10 cellular contexts compared by ENCODE assay signal in genomic region chr10:101938316-101939272, GRCh38.
DNase-seq lines count a peak whose midpoint lies in the region; ATAC-seq, FAIRE-seq and TF ChIP-seq lines count a peak whose summit lies in the region.
"Had no signal": no experiment of that assay in that cellular context is flagged by ENCODE, and none has a peak within 500 bp of the region (broad histone marks: within the 10 kb centered on the region; RNA-seq: fewer than 3 reads in every experiment).

No MANE protein-coding gene starts in this region.

- dilution Hi-C loops in keratinocyte (cut with MboI; ENCODE audit: extremely low pct_ligation_motif_present, low sequenced_read_pairs), result no loop called here

- peak; percentile 43 for DNase-seq in HPDE6-E6E7 (ENCODE audit: extremely low spot score)
- no peak for DNase-seq in ascending aorta (ENCODE audit: low spot score in 2 of 2)
- DNase-seq in keratinocyte (ENCODE audit: low read depth, low spot score), result peak; percentile 1
- DNase-seq in effector CD8-positive, alpha-beta T cell (lab: John Stamatoyannopoulos, UW), result no peak
- DNase-seq in hippocampal formation (lab: John Stamatoyannopoulos, UW), result no peak
- DNase-seq: activated CD4-positive, alpha-beta T cell treated with anti-CD3 and anti-CD28 coated beads, Interleukin-2, amount 50 U/mL, for 4 hours; effector memory CD8-positive, alpha-beta T cell had no signal

- H3K4me3 ChIP-seq in ascending aorta (no peak overlapping the region), keratinocyte (ENCODE audit: control insufficient read depth in 2 of 3, extremely low read depth in 1 of 3, insufficient read depth in 2 of 3, low read depth in 1 of 3, low read length in 3 of 3) (no peak overlapping the region), stomach smooth muscle (ENCODE audit: low read length in 2 of 2) (no peak overlapping the region)

- H3K9ac ChIP-seq in keratinocyte (ENCODE audit: control insufficient read depth, extremely low read depth, insufficient read depth, low read length) (peak overlapping the region; percentile 36), stomach smooth muscle (ENCODE audit: low read length in 2 of 2) (peak overlapping the region in 1 of 2 donors; percentile 16)

- H3K36me3 ChIP-seq in ascending aorta (peaks cover 2 to 3% of the 10 kb centered on the region in 2 donors), keratinocyte (ENCODE audit: control insufficient read depth in 2 of 2, extremely low read depth in 1 of 2, insufficient read depth in 2 of 2, low read length in 2 of 2) (no peaks in the 10 kb centered on the region), stomach smooth muscle (ENCODE audit: control insufficient read depth in 2 of 2, insufficient read depth in 2 of 2, low read length in 2 of 2) (no peaks in the 10 kb centered on the region)

- H3K27me3 ChIP-seq in ascending aorta (no peaks in the 10 kb centered on the region), keratinocyte (ENCODE audit: control insufficient read depth, extremely low read depth, insufficient read depth, low read length) (no peaks in the 10 kb centered on the region), stomach smooth muscle (ENCODE audit: control insufficient read depth in 1 of 2, insufficient read depth in 2 of 2, low read length in 2 of 2) (no peaks in the 10 kb centered on the region)

- peak; percentile 85 for FAIRE-seq in keratinocyte (lab: Jason Lieb, UNC)

- H3K9me3 ChIP-seq in ascending aorta, result no peaks in the 10 kb centered on the region
- no peaks in the 10 kb centered on the region for H3K9me3 ChIP-seq in keratinocyte (ENCODE audit: control insufficient read depth, low read depth, low read length)
- H3K9me3 ChIP-seq in stomach smooth muscle (ENCODE audit: control insufficient read depth in 2 of 2, low read length in 2 of 2), result no peaks in the 10 kb centered on the region

- H3K27ac ChIP-seq in ascending aorta (peak overlapping the region; percentile 70 to 83), keratinocyte (ENCODE audit: control insufficient read depth, insufficient read depth, low read length) (peak overlapping the region; percentile 74), stomach smooth muscle (ENCODE audit: low read length) (peak overlapping the region; percentile 58)

- H3K4me2 ChIP-seq in keratinocyte (ENCODE audit: control insufficient read depth, extremely low read depth, insufficient read depth, low read depth, low read length), result peak overlapping the region; percentile 25

- H4K20me1 ChIP-seq in keratinocyte (ENCODE audit: control insufficient read depth, extremely low read depth, insufficient read depth, low read length), result no peaks in the 10 kb centered on the region

- H3K4me1 ChIP-seq in ascending aorta (peaks cover 9 to 39% of the 10 kb centered on the region in 2 donors), keratinocyte (ENCODE audit: control insufficient read depth, extremely low read depth, insufficient read depth, low read length) (peaks cover 47% of the 10 kb centered on the region), stomach smooth muscle (ENCODE audit: control insufficient read depth, insufficient read depth, low read length) (peaks cover 22% of the 10 kb centered on the region)

- H3K79me2 ChIP-seq in keratinocyte (ENCODE audit: control insufficient read depth, insufficient read depth, low read length), result no peaks in the 10 kb centered on the region

- no peak for ATAC-seq in HG03196 (IDR thresholded peaks at IDR 0.05; ENCODE audit: unreplicated experiment)
- no peak for ATAC-seq in HG02623 (IDR thresholded peaks at IDR 0.05; ENCODE audit: unreplicated experiment)
- ATAC-seq: effector memory CD8-positive, alpha-beta T cell had no signal

- no peak overlapping the region for H2AFZ ChIP-seq in keratinocyte (ENCODE audit: control insufficient read depth, low read length)

- no peaks in the 10 kb centered on the region for H3K9me1 ChIP-seq in keratinocyte (ENCODE audit: control insufficient read depth, extremely low read depth, insufficient read depth, low read length)

- intact Hi-C loops in ascending aorta (cut with DNase I), result no loop called here

- no peak for TF ChIP-seq CTCF in ascending aorta (IDR thresholded peaks at IDR 0.05)
- no peak for TF ChIP-seq CTCF in keratinocyte (optimal IDR thresholded peaks at IDR 0.05 in 1 of 3, IDR thresholded peaks at IDR 0.05 in 1 of 3, conservative IDR thresholded peaks at IDR 0.05 in 1 of 3; ENCODE audit: extremely low read depth in 1 of 3, insufficient read depth in 2 of 3, low read length in 3 of 3)

Comparison
In these comparisons a context has a peak if more than half of its experiments do, and no peak if none do; other contexts are left out.
1. DNase-seq: peak in HPDE6-E6E7 (single experiment) and keratinocyte (single experiment); none in ascending aorta (0 of 2), effector CD8-positive, alpha-beta T cell (single experiment) and hippocampal formation (0 of 2).
2. Peak in every context shown above with its lines, with median percentiles within 50 percentile points of each other: H3K27ac ChIP-seq.